11 cellular contexts compared by ENCODE assay signal in the genomic region with DNA sequence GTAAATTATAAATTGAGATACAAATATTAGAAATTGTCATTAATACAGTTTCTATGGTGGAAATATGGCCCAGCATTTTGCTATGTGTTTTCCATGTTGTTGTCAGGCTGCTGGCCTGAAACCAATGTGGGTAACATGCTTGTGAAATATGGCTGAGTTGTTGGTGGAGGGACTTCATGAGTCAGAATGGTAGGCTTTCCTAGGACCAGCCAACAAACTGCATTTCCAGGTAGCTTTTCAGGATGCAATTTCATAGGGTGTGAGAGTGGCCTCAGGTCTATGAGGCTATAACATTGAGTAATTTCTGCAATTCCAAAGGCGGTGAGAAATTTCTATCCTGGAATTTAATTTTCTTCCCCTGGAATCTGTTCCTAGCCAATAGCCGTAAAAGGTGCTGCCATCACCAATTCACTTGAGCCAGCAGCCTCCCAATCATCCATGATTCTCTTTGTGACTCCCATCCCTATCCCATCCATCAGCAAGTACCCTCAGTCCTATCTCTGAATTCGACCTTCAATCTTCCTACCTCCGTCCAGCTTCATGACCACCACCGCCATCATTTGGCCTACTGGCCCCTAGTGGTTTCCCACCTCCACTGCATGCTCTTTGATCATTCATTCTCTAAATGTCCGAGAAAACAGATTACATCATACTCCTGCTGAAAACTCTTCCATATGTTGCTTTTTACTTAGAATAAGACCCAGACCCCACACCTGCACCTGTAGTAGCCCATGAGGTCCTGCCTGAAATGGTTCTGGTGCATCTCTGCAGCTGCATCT.
DNase-seq lines count a peak whose midpoint lies in the region; ATAC-seq and TF ChIP-seq lines count a peak whose summit lies in the region.
"Had no signal": no experiment of that assay in that cellular context is flagged by ENCODE, and none has a peak within 500 bp of the region (broad histone marks: within the 10 kb centered on the region; RNA-seq: fewer than 3 reads in every experiment).

No MANE protein-coding gene starts in this region.

- POLR2A ChIA-PET in AG04450 (lab: Yijun Ruan, JAX): no interaction called here

- H3K4me2 ChIP-seq in GM23248 (ENCODE audit: unreplicated experiment): no peak overlapping the region

- no peaks in the 10 kb centered on the region for H3K9me2 ChIP-seq in GM23248 (ENCODE audit: insufficient read depth)

- DNase-seq in AG04450 (ENCODE audit: low read depth, low spot score) (no peak), GM23248 (peak; percentile 44), SK-MEL-5 (ENCODE audit: low read depth, low spot score) (peak; percentile 61), germinal center (ENCODE audit: low spot score) (peak; percentile 4), foreskin melanocyte (no peak), T-helper 17 cell (no peak), DMS153 (lab: John Stamatoyannopoulos, UW) (no peak)
- DNase-seq: NCI-H2081 had no signal

- H3K4me3 Mint-ChIP-seq in T-helper 17 cell: no peak overlapping the region

- CTCF ChIA-PET in AG04450 (lab: Charles Lee): no interaction called here

- no peak overlapping the region for H3K9ac ChIP-seq in GM23248

- peaks cover 19% of the 10 kb centered on the region for H3F3A ChIP-seq in GM23248 (ENCODE audit: insufficient read depth)

- H3K27me3 ChIP-seq in AG04450 (ENCODE audit: control insufficient read depth, insufficient read depth, low read length) (no peaks in the 10 kb centered on the region), GM23248 (replicated peaks; ENCODE audit: insufficient read depth) (no peaks in the 10 kb centered on the region)

- H3K79me2 ChIP-seq in GM23248 (ENCODE audit: insufficient read depth): no peaks in the 10 kb centered on the region

- ATAC-seq in T-helper 17 cell (no peak), HG03025 (IDR thresholded peaks at IDR 0.05; ENCODE audit: low FRiP score, unreplicated experiment) (no peak)

- no peaks in the 10 kb centered on the region for H3K4me1 Mint-ChIP-seq in T-helper 17 cell

- no peak overlapping the region for H3K27ac Mint-ChIP-seq in T-helper 17 cell

- in situ Hi-C loops in GM23248 (cut with MboI) (no loop called here), SK-MEL-5 (cut with HindIII; ENCODE audit: low pct_unique_long_range_greater_than_20kb, low sequenced_read_pairs) (no loop called here)

- no peaks in the 10 kb centered on the region for H3K36me3 ChIP-seq in GM23248 (ENCODE audit: low read depth)

- H3K27ac ChIP-seq in AG04450 (ENCODE audit: low read depth, low read length): no peak overlapping the region
- H3K27ac ChIP-seq in GM23248: peak overlapping the region; percentile 21; the same call in 1 of the 2 replicates
- H3K27ac ChIP-seq: VCaP had no signal

- peaks cover 19% of the 10 kb centered on the region for H3K4me1 ChIP-seq in GM23248 (ENCODE audit: insufficient read depth)

- 66 to 68% methylated on average over 6 of the region's 6 CpGs for WGBS in GM23248 (ENCODE audit: low coverage in 1 of 2, low lambda C conversion rate in 2 of 2, missing lambda C conversion rate in 2 of 2), 2 experiments

- no peaks in the 10 kb centered on the region for H4K20me1 ChIP-seq in GM23248 (ENCODE audit: insufficient read depth)

- no peaks in the 10 kb centered on the region for H3K27me3 Mint-ChIP-seq in T-helper 17 cell

- H3K4me3 ChIP-seq in AG04450 (ENCODE audit: low read depth, low read length) (no peak overlapping the region), GM23248 (no peak overlapping the region)
- H3K4me3 ChIP-seq: lung had no signal

- no peak overlapping the region for H2AFZ ChIP-seq in GM23248

- H3K9me3 ChIP-seq in AG04450 (ENCODE audit: control insufficient read depth, insufficient read depth, low read length) (no peaks in the 10 kb centered on the region), GM23248 (ENCODE audit: low read depth) (no peaks in the 10 kb centered on the region), T-helper 17 cell (ENCODE audit: control insufficient read depth, low read length, poor library complexity, severe bottlenecking) (no peaks in the 10 kb centered on the region)

- H3K36me3 Mint-ChIP-seq in T-helper 17 cell (ENCODE audit: low read depth): no peaks in the 10 kb centered on the region

- TF ChIP-seq CTCF in AG04450 (IDR thresholded peaks at IDR 0.05; ENCODE audit: low read depth, low read length): peak; percentile 26; the same call in 1 of the 2 replicates

Comparison
In these comparisons a context has a peak if more than half of its experiments do, and no peak if none do; other contexts are left out.
1. DNase-seq: peak in GM23248 (single experiment), SK-MEL-5 (single experiment) and germinal center (single experiment); none in AG04450 (single experiment), foreskin melanocyte (single experiment), T-helper 17 cell (0 of 3) and DMS153 (single experiment).